ENCODE assay signal across 23 cellular contexts in the genomic region with DNA sequence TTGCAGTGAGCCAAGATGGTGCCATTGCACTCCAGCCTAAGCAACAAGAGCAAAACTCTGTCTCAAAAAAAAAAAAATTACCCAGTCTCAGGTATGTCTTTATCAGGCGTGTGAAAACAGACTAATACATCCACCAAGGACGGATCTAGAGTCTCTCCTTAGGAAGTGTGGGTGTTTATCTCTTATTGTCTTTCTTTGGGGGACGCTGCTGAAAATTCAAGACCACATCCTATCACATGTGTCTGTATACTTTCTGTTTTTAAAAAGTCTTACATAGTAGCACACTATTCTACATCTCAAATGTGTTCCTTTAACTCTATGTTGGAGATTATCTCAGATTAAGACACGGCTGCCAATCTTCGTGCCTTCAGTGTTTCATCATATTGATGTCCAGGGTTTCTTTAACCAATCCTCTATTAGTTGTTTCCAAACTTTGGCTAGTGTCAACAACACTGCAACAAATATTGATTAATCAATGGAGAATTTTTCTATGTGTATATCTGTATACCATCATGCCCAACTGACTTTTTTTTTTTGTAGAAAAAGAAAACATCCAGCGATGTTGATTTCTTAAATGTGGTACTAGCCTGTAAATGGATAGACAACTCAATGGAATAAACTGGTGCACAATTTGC.
DNase-seq lines count a peak whose midpoint lies in the region; ATAC-seq and TF ChIP-seq lines count a peak whose summit lies in the region.
"Had no signal": no experiment of that assay in that cellular context is flagged by ENCODE, and none has a peak within 500 bp of the region (broad histone marks: within the 10 kb centered on the region; RNA-seq: fewer than 3 reads in every experiment).

No MANE protein-coding gene starts in this region.

- POLR2A ChIA-PET in activated CD4-positive, alpha-beta T cell treated with anti-CD3 and anti-CD28 coated beads for 36 hours (lab: Charles Lee) = no interaction called here
- POLR2A ChIA-PET in CD8-positive, alpha-beta T cell (lab: Charles Lee) = interaction anchor here (1.9 kb wide), 2 partner anchors 39 to 93 kb away, joined by 6 read pairs; a partner anchor contains a TSS

- no peak overlapping the region for H3K27ac ChIP-seq in CD8-positive, alpha-beta T cell (ENCODE audit: low read depth, low read length)
- no peak overlapping the region for H3K27ac ChIP-seq in liver (ENCODE audit: low read depth in 1 of 2, low read length in 2 of 2)
- H3K27ac ChIP-seq: lower lobe of right lung, WERI-Rb-1 had no signal

- no peaks in the 10 kb centered on the region for H3K36me3 Mint-ChIP-seq in activated CD4-positive, alpha-beta T cell treated with anti-CD3 and anti-CD28 coated beads for 36 hours (ENCODE audit: low read depth)
- H3K36me3 Mint-ChIP-seq in CD8-positive, alpha-beta T cell = no peaks in the 10 kb centered on the region
- peaks cover 2% of the 10 kb centered on the region for H3K36me3 Mint-ChIP-seq in activated naive CD8-positive, alpha-beta T cell
- H3K36me3 Mint-ChIP-seq: brain; stimulated activated effector memory CD8-positive, alpha-beta T cell treated with anti-CD3 and anti-CD28 coated beads, Interleukin-12 subunit alpha, Interleukin-12 subunit beta, amount 100 ng/mL, for 72 hours had no signal

- no peaks in the 10 kb centered on the region for H3K9me3 Mint-ChIP-seq in activated CD4-positive, alpha-beta T cell treated with anti-CD3 and anti-CD28 coated beads for 36 hours (ENCODE audit: low read depth)
- H3K9me3 Mint-ChIP-seq in CD8-positive, alpha-beta T cell = no peaks in the 10 kb centered on the region
- H3K9me3 Mint-ChIP-seq in activated naive CD8-positive, alpha-beta T cell (ENCODE audit: low read depth) = no peaks in the 10 kb centered on the region
- H3K9me3 Mint-ChIP-seq: stimulated activated effector memory CD8-positive, alpha-beta T cell treated with anti-CD3 and anti-CD28 coated beads, Interleukin-12 subunit alpha, Interleukin-12 subunit beta, amount 100 ng/mL, for 72 hours had no signal

- H3K27ac Mint-ChIP-seq in activated CD4-positive, alpha-beta T cell treated with anti-CD3 and anti-CD28 coated beads for 36 hours = peak overlapping the region; percentile 31
- H3K27ac Mint-ChIP-seq in CD8-positive, alpha-beta T cell = peak overlapping the region; percentile 90
- peak overlapping the region; percentile 77 for H3K27ac Mint-ChIP-seq in activated naive CD8-positive, alpha-beta T cell
- H3K27ac Mint-ChIP-seq: brain; nephron progenitor cell; stimulated activated effector memory CD8-positive, alpha-beta T cell treated with anti-CD3 and anti-CD28 coated beads, Interleukin-12 subunit alpha, Interleukin-12 subunit beta, amount 100 ng/mL, for 72 hours had no signal

- CTCF ChIA-PET in activated CD4-positive, alpha-beta T cell treated with anti-CD3 and anti-CD28 coated beads for 36 hours (lab: Charles Lee) = no interaction called here
- CTCF ChIA-PET in CD8-positive, alpha-beta T cell (lab: Charles Lee) = interaction anchor here (0.7 kb wide), 1 partner anchor 15 kb away, joined by 3 read pairs; no protein-coding TSS in a partner anchor

- no peaks in the 10 kb centered on the region for H3K36me3 ChIP-seq in CD8-positive, alpha-beta T cell (ENCODE audit: insufficient read depth, low read length)
- no peaks in the 10 kb centered on the region for H3K36me3 ChIP-seq in liver (ENCODE audit: control insufficient read depth in 4 of 4, insufficient read depth in 3 of 4, low read depth in 1 of 4, low read length in 3 of 4)
- H3K36me3 ChIP-seq: lower lobe of right lung, WERI-Rb-1 had no signal

- intact Hi-C loops in activated CD4-positive, alpha-beta T cell treated with anti-CD3 and anti-CD28 coated beads for 36 hours (cut with DNase I, micrococcal nuclease) = no loop called here
- intact Hi-C loops in CD8-positive, alpha-beta T cell (cut with DNase I, micrococcal nuclease) = no loop called here

- H3K4me1 ChIP-seq in CD8-positive, alpha-beta T cell (ENCODE audit: insufficient read depth, low read length) = peaks cover 34% of the 10 kb centered on the region
- peaks cover 0 to 2% (median 0%) of the 10 kb centered on the region in 4 donors for H3K4me1 ChIP-seq in liver (ENCODE audit: control insufficient read depth in 4 of 4, insufficient read depth in 4 of 4, low read length in 3 of 4)
- H3K4me1 ChIP-seq: lower lobe of right lung had no signal

- no peak overlapping the region for H3K4me3 ChIP-seq in CD8-positive, alpha-beta T cell (ENCODE audit: low read depth, low read length)
- H3K4me3 ChIP-seq in liver (ENCODE audit: low read depth in 1 of 3, low read length in 3 of 3) = no peak overlapping the region
- H3K4me3 ChIP-seq: lower lobe of right lung had no signal

- no peaks in the 10 kb centered on the region for H3K27me3 Mint-ChIP-seq in activated CD4-positive, alpha-beta T cell treated with anti-CD3 and anti-CD28 coated beads for 36 hours
- H3K27me3 Mint-ChIP-seq in CD8-positive, alpha-beta T cell (ENCODE audit: low read depth) = no peaks in the 10 kb centered on the region
- no peaks in the 10 kb centered on the region for H3K27me3 Mint-ChIP-seq in activated naive CD8-positive, alpha-beta T cell

- no peak overlapping the region for H3K4me3 Mint-ChIP-seq in activated CD4-positive, alpha-beta T cell treated with anti-CD3 and anti-CD28 coated beads for 36 hours
- peak overlapping the region; percentile 71 for H3K4me3 Mint-ChIP-seq in CD8-positive, alpha-beta T cell
- peak overlapping the region; percentile 51 for H3K4me3 Mint-ChIP-seq in activated naive CD8-positive, alpha-beta T cell
- H3K4me3 Mint-ChIP-seq: brain; nephron progenitor cell; stimulated activated effector memory CD8-positive, alpha-beta T cell treated with anti-CD3 and anti-CD28 coated beads, Interleukin-12 subunit alpha, Interleukin-12 subunit beta, amount 100 ng/mL, for 72 hours had no signal

- 63% methylated on average over 6 of the region's 6 CpGs for WGBS in liver

- no peaks in the 10 kb centered on the region for H3K27me3 ChIP-seq in CD8-positive, alpha-beta T cell (ENCODE audit: insufficient read depth, low read length)
- no peaks in the 10 kb centered on the region for H3K27me3 ChIP-seq in liver (ENCODE audit: control insufficient read depth in 4 of 4, insufficient read depth in 4 of 4, low read length in 3 of 4)

- H3K4me1 Mint-ChIP-seq in activated CD4-positive, alpha-beta T cell treated with anti-CD3 and anti-CD28 coated beads for 36 hours = peaks cover 19% of the 10 kb centered on the region
- H3K4me1 Mint-ChIP-seq in CD8-positive, alpha-beta T cell (ENCODE audit: low read depth) = peaks cover 42% of the 10 kb centered on the region
- H3K4me1 Mint-ChIP-seq in activated naive CD8-positive, alpha-beta T cell (ENCODE audit: low read depth) = peaks cover 40% of the 10 kb centered on the region
- H3K4me1 Mint-ChIP-seq: brain, nephron progenitor cell had no signal

- no peak for DNase-seq in activated CD4-positive, alpha-beta T cell treated with anti-CD3 and anti-CD28 coated beads for 36 hours
- DNase-seq in activated CD4-positive, alpha-beta T cell treated with anti-CD3 and anti-CD28 coated beads for 1 hour = no peak
- DNase-seq in CD8-positive, alpha-beta T cell = no peak
- DNase-seq in SIG-M5 treated with dmso at 0.1 percent for 504 hours (lab: John Stamatoyannopoulos, UW; ENCODE audit: unreplicated experiment) (no peak), NCI-H748 (lab: John Stamatoyannopoulos, UW; ENCODE audit: unreplicated experiment) (no peak)
- DNase-seq: 8988T; C1 segment of cervical spinal cord; kidney glomerular epithelial cell; lower lobe of right lung; NCI-H1436 treated with DMSO at 0.1 percent for 48 hours; NCI-H446 treated with DMSO at 0.1 percent for 48 hours; NCI-H82; nephron progenitor cell; SHP77 treated with DMSO at 0.1 percent for 48 hours; stimulated activated CD4-positive, alpha-beta T cell treated with anti-CD3 and anti-CD28 coated beads, Interleukin-15, amount 100 ng/mL, for 24 hours; trophoblast cell; WERI-Rb-1 had no signal

- no peak for TF ChIP-seq CTCF in CD8-positive, alpha-beta T cell (IDR thresholded peaks at IDR 0.05)
- no peak for TF ChIP-seq CTCF in liver (IDR thresholded peaks at IDR 0.05; ENCODE audit: low read depth, low read length, missing input control)

- H3K9ac ChIP-seq in liver (ENCODE audit: low read depth in 1 of 2, low read length in 2 of 2) = no peak overlapping the region

- TF ChIP-seq RAD21 in liver (IDR thresholded peaks at IDR 0.05) = no peak

- ATAC-seq in activated CD4-positive, alpha-beta T cell treated with anti-CD3 and anti-CD28 coated beads for 36 hours = no peak
- peak; percentile 89 for ATAC-seq in CD8-positive, alpha-beta T cell
- no peak for ATAC-seq in HG02973 (IDR thresholded peaks at IDR 0.05; ENCODE audit: unreplicated experiment)
- ATAC-seq: HCT116; lower lobe of right lung; stimulated activated effector memory CD8-positive, alpha-beta T cell treated with anti-CD3 and anti-CD28 coated beads, Interleukin-12 subunit alpha, Interleukin-12 subunit beta, amount 100 ng/mL, for 72 hours had no signal

- no peaks in the 10 kb centered on the region for H3K9me3 ChIP-seq in CD8-positive, alpha-beta T cell (ENCODE audit: low read length)
- H3K9me3 ChIP-seq in liver (ENCODE audit: control insufficient read depth in 4 of 4, low read length in 3 of 4) = no peaks in the 10 kb centered on the region
- H3K9me3 ChIP-seq: lower lobe of right lung had no signal

TF ChIP-seq in liver, 16 proteins besides CTCF, POLR2A, EP300 and RAD21 (continues in another document):
- TF ChIP-seq HNF4G (IDR thresholded peaks at IDR 0.05) (no peak), NR2F2 (IDR thresholded peaks at IDR 0.05) (no peak), JUND (IDR thresholded peaks at IDR 0.05) (no peak), HNF4A (conservative IDR thresholded peaks at IDR 0.05) (peak in 1 of 2 donors; percentile 6)
- TF ChIP-seq, protein P1, sequence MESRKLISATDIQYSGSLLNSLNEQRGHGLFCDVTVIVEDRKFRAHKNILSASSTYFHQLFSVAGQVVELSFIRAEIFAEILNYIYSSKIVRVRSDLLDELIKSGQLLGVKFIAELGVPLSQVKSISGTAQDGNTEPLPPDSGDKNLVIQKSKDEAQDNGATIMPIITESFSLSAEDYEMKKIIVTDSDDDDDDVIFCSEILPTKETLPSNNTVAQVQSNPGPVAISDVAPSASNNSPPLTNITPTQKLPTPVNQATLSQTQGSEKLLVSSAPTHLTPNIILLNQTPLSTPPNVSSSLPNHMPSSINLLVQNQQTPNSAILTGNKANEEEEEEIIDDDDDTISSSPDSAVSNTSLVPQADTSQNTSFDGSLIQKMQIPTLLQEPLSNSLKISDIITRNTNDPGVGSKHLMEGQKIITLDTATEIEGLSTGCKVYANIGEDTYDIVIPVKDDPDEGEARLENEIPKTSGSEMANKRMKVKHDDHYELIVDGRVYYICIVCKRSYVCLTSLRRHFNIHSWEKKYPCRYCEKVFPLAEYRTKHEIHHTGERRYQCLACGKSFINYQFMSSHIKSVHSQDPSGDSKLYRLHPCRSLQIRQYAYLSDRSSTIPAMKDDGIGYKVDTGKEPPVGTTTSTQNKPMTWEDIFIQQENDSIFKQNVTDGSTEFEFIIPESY (IDR thresholded peaks at IDR 0.05) = no peak

Comparison
In these comparisons a context has a peak if more than half of its experiments do, and no peak if none do; other contexts are left out.
1. H3K27ac Mint-ChIP-seq: peak in every context shown above with its lines; median percentile 90 in CD8-positive, alpha-beta T cell; 77 in activated naive CD8-positive, alpha-beta T cell; 31 in activated CD4-positive, alpha-beta T cell treated with anti-CD3 and anti-CD28 coated beads for 36 hours.